Comparison of ENCODE assay signal across 20 cellular contexts in genomic region chr5:142683885-142684505, GRCh38. TPM values are rescaled to one million over a fixed set of nuclear protein-coding genes. Genes with fewer than 3 reads are reported as not detected.
DNase-seq lines count a peak whose midpoint lies in the region; ATAC-seq, FAIRE-seq and TF ChIP-seq lines count a peak whose summit lies in the region.
"Had no signal": no experiment of that assay in that cellular context is flagged by ENCODE, and none has a peak within 500 bp of the region (broad histone marks: within the 10 kb centered on the region; RNA-seq: fewer than 3 reads in every experiment).

No MANE protein-coding gene starts in this region.

- no peak for ATAC-seq in heart right ventricle
- no peak for ATAC-seq in right cardiac atrium
- no peak for ATAC-seq in gastroesophageal sphincter
- no peak for ATAC-seq in aorta (ENCODE audit: low FRiP score)

- intact Hi-C loops in heart right ventricle (cut with DNase I) (no loop called here), right cardiac atrium (cut with DNase I) (no loop called here), posterior vena cava (cut with DNase I) (no loop called here), aorta (cut with DNase I) (no loop called here)

- H3K4me1 ChIP-seq in heart right ventricle (peaks cover 20 to 66% (median 56%) of the 10 kb centered on the region in 9 donors), right cardiac atrium (ENCODE audit: control insufficient read depth, insufficient read depth, low read length) (peaks cover 25% of the 10 kb centered on the region), gastroesophageal sphincter (peaks cover 0 to 33% (median 18%) of the 10 kb centered on the region in 3 donors), aorta (ENCODE audit: control insufficient read depth in 1 of 2, insufficient read depth in 2 of 2, low read length in 2 of 2) (peaks cover 0 to 3% of the 10 kb centered on the region in 2 donors)
- H3K4me1 ChIP-seq: colonic mucosa had no signal

- TF ChIP-seq POLR2A in gastroesophageal sphincter (IDR thresholded peaks at IDR 0.05): no peak

- DNase-seq in heart right ventricle (no peak), right cardiac atrium (no peak), posterior vena cava (ENCODE audit: low spot score) (peak; percentile 7), aorta (no peak), D341Med (ENCODE audit: low spot score) (no peak), HTR-8/SVneo (ENCODE audit: insufficient read length, low spot score) (no peak)
- DNase-seq in stimulated activated CD4-positive, alpha-beta T cell treated with anti-CD3 and anti-CD28 coated beads, Interleukin-1b, Interleukin-23, amount 100 ng/mL, for 48 hours: no peak
- DNase-seq: activated CD4-positive, alpha-beta T cell treated with anti-CD3 and anti-CD28 coated beads for 1 hour; activated gamma-delta T cell; amniotic stem cell; colonic mucosa; immature natural killer cell; NCI-H1092; NCI-H526 treated with DMSO at 0.1 percent for 48 hours had no signal

- H3K4me3 ChIP-seq in heart right ventricle (peak overlapping the region in 1 of 10 donors; percentile 23), right cardiac atrium (ENCODE audit: low read length) (no peak overlapping the region), gastroesophageal sphincter (no peak overlapping the region), aorta (ENCODE audit: low read length in 2 of 2) (no peak overlapping the region)
- H3K4me3 ChIP-seq: colonic mucosa, HAP-1, skin epidermis, upper lobe of left lung had no signal

- TF ChIP-seq CTCF in heart right ventricle (IDR thresholded peaks at IDR 0.05): no peak
- TF ChIP-seq CTCF in gastroesophageal sphincter (IDR thresholded peaks at IDR 0.05): no peak

- WGBS in heart right ventricle, 2 donors: 77 to 80% methylated on average over 5 of the region's 5 CpGs
- WGBS in right cardiac atrium: 77% methylated on average over 5 of the region's 5 CpGs
- WGBS in gastroesophageal sphincter (ENCODE audit: low coverage in 1 of 2), 2 donors: 65 to 86% methylated on average over 3 of the region's 5 CpGs
- WGBS in aorta, 2 donors: 91 to 92% methylated on average over 5 of the region's 5 CpGs

- H3K27me3 ChIP-seq in heart right ventricle (no peaks in the 10 kb centered on the region), right cardiac atrium (ENCODE audit: control insufficient read depth, insufficient read depth) (no peaks in the 10 kb centered on the region), gastroesophageal sphincter (no peaks in the 10 kb centered on the region), aorta (ENCODE audit: control insufficient read depth in 1 of 2, insufficient read depth in 2 of 2, low read length in 1 of 2) (no peaks in the 10 kb centered on the region)
- H3K27me3 ChIP-seq: colonic mucosa, upper lobe of left lung had no signal

- FAIRE-seq in HTR-8/SVneo (lab: Jason Lieb, UNC): no peak
- FAIRE-seq: A204.1 had no signal

- H3K27ac ChIP-seq in heart right ventricle (peak overlapping the region in 9 of 10 donors; percentile 69 to 87 (median 80)), right cardiac atrium (ENCODE audit: low read length) (no peak overlapping the region), gastroesophageal sphincter (peak overlapping the region in 3 of 4 donors; percentile 73 to 86 (median 76)), aorta (ENCODE audit: low read depth in 1 of 2, low read length in 2 of 2) (peak overlapping the region; percentile 55 to 64)
- H3K27ac ChIP-seq: colonic mucosa had no signal

- H3K9me3 ChIP-seq in heart right ventricle: no peaks in the 10 kb centered on the region
- no peaks in the 10 kb centered on the region for H3K9me3 ChIP-seq in right cardiac atrium (ENCODE audit: control insufficient read depth, low read length)
- H3K9me3 ChIP-seq in gastroesophageal sphincter: no peaks in the 10 kb centered on the region
- no peaks in the 10 kb centered on the region for H3K9me3 ChIP-seq in aorta (ENCODE audit: control insufficient read depth, low read length)
- H3K9me3 ChIP-seq: colonic mucosa, HAP-1, upper lobe of left lung had no signal

- TF ChIP-seq EP300 in gastroesophageal sphincter (IDR thresholded peaks at IDR 0.05): no peak

- H3K36me3 ChIP-seq in heart right ventricle: peaks cover 0 to 21% (median 0%) of the 10 kb centered on the region in 9 donors
- no peaks in the 10 kb centered on the region for H3K36me3 ChIP-seq in gastroesophageal sphincter
- no peaks in the 10 kb centered on the region for H3K36me3 ChIP-seq in aorta (ENCODE audit: control insufficient read depth in 1 of 2, insufficient read depth in 2 of 2, low read length in 1 of 2)
- H3K36me3 ChIP-seq: colonic mucosa, HAP-1, upper lobe of left lung had no signal

RNA-seq across cellular contexts. Expression of gene FGF1, which starts 1.9 kb away (rescaled TPM):
- 100 to 1,000 TPM in 1 of 10 donors, 10 to 100 TPM in 9; 31.4 to 110 (median 58.4) TPM for total RNA-seq in heart right ventricle
- 10 to 100 TPM in 1 of 2 donors, 1 to 10 TPM in 1; 5.1 to 17.6 TPM for polyA plus RNA-seq in heart right ventricle
- total RNA-seq in right cardiac atrium: 10 to 100 TPM; 23.1 to 39.2 (median 30.0) TPM
- 25.0 TPM for polyA plus RNA-seq in right cardiac atrium
- 1 to 10 TPM in 3 of 4 donors, under 1 TPM in 1; 0.16 to 4.2 (median 2.9) TPM for total RNA-seq in gastroesophageal sphincter
- total RNA-seq in posterior vena cava: 1 to 10 TPM; 2.3 to 5.0 TPM
- total RNA-seq in aorta: 10 to 100 TPM; 24.4 to 25.6 TPM
- 10 to 100 TPM; 19.8 to 44.2 TPM for polyA plus RNA-seq in aorta
- total RNA-seq: OCI-LY7 had no signal
- polyA plus RNA-seq: immature natural killer cell had no signal
